Comparison of ENCODE assay signal across 6 cellular contexts in the genomic region with DNA sequence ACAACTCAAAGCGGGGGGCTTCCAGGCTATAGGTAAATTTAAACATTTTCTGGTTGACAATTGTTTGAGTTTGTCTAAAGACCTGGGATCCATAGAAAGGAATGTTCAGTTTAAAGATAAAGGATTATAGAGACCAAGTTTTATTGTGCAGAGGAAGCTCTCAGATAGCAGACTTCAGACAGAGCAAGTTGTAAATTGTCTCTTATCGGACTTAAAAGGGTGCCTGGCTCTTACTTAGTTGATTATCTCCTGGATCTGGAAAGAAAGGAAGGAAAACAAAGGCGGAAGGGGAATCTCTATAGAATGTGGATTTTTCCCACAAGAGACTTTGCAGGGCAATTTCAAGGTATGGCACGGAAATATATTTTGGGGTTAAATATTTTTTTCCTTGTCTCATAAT.
DNase-seq lines count a peak whose midpoint lies in the region; ATAC-seq and TF ChIP-seq lines count a peak whose summit lies in the region.
"Not testable (repeated sequence)": the region's sequence is repeated elsewhere in the genome, so short reads cannot be mapped to it uniquely, and the experiment has no call there.

No MANE protein-coding gene starts in this region.

- H4K8ac ChIP-seq in mesendoderm (ENCODE audit: low read depth, low read length) = not testable (repeated sequence)

- not testable (repeated sequence) for H4K5ac ChIP-seq in mesendoderm (ENCODE audit: low read length)

- not testable (repeated sequence) for H3K27me3 ChIP-seq in HUES48 (ENCODE audit: control insufficient read depth, insufficient read depth, low read length); SK-N-SH (ENCODE audit: insufficient read depth); endodermal cell (ENCODE audit: control insufficient read depth, insufficient read depth, low read length, poor library complexity, severe bottlenecking); foreskin keratinocyte; mesendoderm (ENCODE audit: insufficient read depth, low read length, poor library complexity); neural progenitor cell

- H2BK5ac ChIP-seq in mesendoderm (ENCODE audit: low read length) = not testable (repeated sequence)

- H3K9ac ChIP-seq in HUES48 (ENCODE audit: low read depth, low read length); SK-N-SH; endodermal cell (ENCODE audit: extremely low read depth, low read length, poor library complexity, severe bottlenecking); mesendoderm (ENCODE audit: low read length); neural progenitor cell: not testable (repeated sequence)

- not testable (repeated sequence) for H3K36me3 ChIP-seq in HUES48 (ENCODE audit: control insufficient read depth, insufficient read depth, low read length); SK-N-SH (replicated peaks in 1 of 2; ENCODE audit: control insufficient read depth in 1 of 2, insufficient read depth in 2 of 2, low read length in 1 of 2); endodermal cell (ENCODE audit: control insufficient read depth, insufficient read depth, low read length); mesendoderm (ENCODE audit: control insufficient read depth, insufficient read depth, low read length); neural progenitor cell

- not testable (repeated sequence) for H2AK5ac ChIP-seq in mesendoderm (ENCODE audit: low read length)

- not testable (repeated sequence) for H3K4ac ChIP-seq in mesendoderm (ENCODE audit: low read depth, low read length)

- not testable (repeated sequence) for TF ChIP-seq EP300 in SK-N-SH (IDR thresholded peaks at IDR 0.05; ENCODE audit: borderline replicate concordance in 1 of 2, low read depth in 1 of 2, low read length in 1 of 2)

- 66% methylated on average over 4 of the region's 4 CpGs for WGBS in SK-N-SH (ENCODE audit: low lambda C conversion rate)
- WGBS in endodermal cell (ENCODE audit: insufficient coverage in 1 of 2, insufficient read length in 1 of 2), 2 experiments = 55 to 80% methylated on average over 3 of the region's 4 CpGs
- WGBS in mesendoderm (ENCODE audit: extremely low coverage, insufficient coverage, low lambda C conversion rate) = no CpG with 5 or more reads among the region's 4 CpGs

- POLR2A ChIA-PET in SK-N-SH (lab: Yijun Ruan, JAX) = not testable (repeated sequence)

- DNase-seq in SK-N-SH; endodermal cell; foreskin keratinocyte; neural progenitor cell (ENCODE audit: low spot score): not testable (repeated sequence)
- peak; percentile 66 for DNase-seq in mesendoderm

- not testable (repeated sequence) for H3K23ac ChIP-seq in mesendoderm (ENCODE audit: low read length)

- H3K27ac ChIP-seq in HUES48 (ENCODE audit: low read depth, low read length) (peak overlapping the region; percentile 4), foreskin keratinocyte (peak overlapping the region; percentile 94)
- not testable (repeated sequence) for H3K27ac ChIP-seq in SK-N-SH (ENCODE audit: low read depth in 2 of 2, low read length in 1 of 2); endodermal cell (ENCODE audit: low read depth, low read length); mesendoderm (ENCODE audit: low read depth, low read length); neural progenitor cell

- not testable (repeated sequence) for H3K4me2 ChIP-seq in SK-N-SH; mesendoderm (ENCODE audit: low read length)
- peak overlapping the region; percentile 47 for H3K4me2 ChIP-seq in neural progenitor cell

- not testable (repeated sequence) for H3K9me3 ChIP-seq in HUES48 (ENCODE audit: control insufficient read depth, insufficient read depth, low read length); SK-N-SH; endodermal cell (ENCODE audit: control insufficient read depth, low read length); neural progenitor cell (ENCODE audit: low read depth)

- not testable (repeated sequence) for H3K36me3 Mint-ChIP-seq in endodermal cell (ENCODE audit: low read depth); neural progenitor cell

- not testable (repeated sequence) for H2BK15ac ChIP-seq in mesendoderm (replicated peaks; ENCODE audit: low read depth)

- peak overlapping the region; percentile 7 for H3K27ac Mint-ChIP-seq in endodermal cell
- H3K27ac Mint-ChIP-seq in neural progenitor cell = not testable (repeated sequence)

- H3K4me1 ChIP-seq in HUES48 (ENCODE audit: control insufficient read depth, insufficient read depth, low read length); SK-N-SH (ENCODE audit: control insufficient read depth in 1 of 2, insufficient read depth in 2 of 2, low read depth in 1 of 2, low read length in 1 of 2); endodermal cell (ENCODE audit: control insufficient read depth, insufficient read depth, low read length); mesendoderm (ENCODE audit: control insufficient read depth, low read depth, low read length); neural progenitor cell: not testable (repeated sequence)
- H3K4me1 ChIP-seq in foreskin keratinocyte = peaks cover 36% of the 10 kb centered on the region

- not testable (repeated sequence) for H3K79me2 ChIP-seq in SK-N-SH (ENCODE audit: insufficient read depth); mesendoderm (ENCODE audit: control insufficient read depth, insufficient read depth, low read length); neural progenitor cell (ENCODE audit: low read depth)

- not testable (repeated sequence) for H3K9me3 Mint-ChIP-seq in endodermal cell, neural progenitor cell

- not testable (repeated sequence) for H3K18ac ChIP-seq in mesendoderm (ENCODE audit: low read length)

- not testable (repeated sequence) for H3K4me3 Mint-ChIP-seq in endodermal cell, neural progenitor cell

- not testable (repeated sequence) for H2BK120ac ChIP-seq in mesendoderm (ENCODE audit: low read depth, low read length)

- peaks cover 43% of the 10 kb centered on the region for H3K4me1 Mint-ChIP-seq in endodermal cell
- peaks cover 16% of the 10 kb centered on the region for H3K4me1 Mint-ChIP-seq in neural progenitor cell

- H3K56ac ChIP-seq in mesendoderm (ENCODE audit: low read length) = not testable (repeated sequence)

- CTCF ChIA-PET in SK-N-SH (lab: Yijun Ruan, JAX) = interaction anchor here (1.4 to 11.7 kb wide), 4 partner anchors 16 to 95 kb away, joined by 3 to 267 read pairs (median 10); no protein-coding TSS in a partner anchor

- H2AFZ ChIP-seq in SK-N-SH (ENCODE audit: low read depth); neural progenitor cell (replicated peaks): not testable (repeated sequence)

- not testable (repeated sequence) for TF ChIP-seq RAD21 in SK-N-SH (IDR thresholded peaks at IDR 0.05; ENCODE audit: low read length)

- H3K79me1 ChIP-seq in mesendoderm (ENCODE audit: low read length) = not testable (repeated sequence)

- not testable (repeated sequence) for TF ChIP-seq CTCF in SK-N-SH (IDR thresholded peaks at IDR 0.05); endodermal cell (conservative IDR thresholded peaks at IDR 0.05); foreskin keratinocyte (conservative IDR thresholded peaks at IDR 0.05); neural progenitor cell (IDR thresholded peaks at IDR 0.05)

- not testable (repeated sequence) for H3F3A ChIP-seq in SK-N-SH (replicated peaks; ENCODE audit: insufficient read depth); neural progenitor cell (ENCODE audit: low read depth)

- not testable (repeated sequence) for ATAC-seq in foreskin keratinocyte

- not testable (repeated sequence) for H4K20me1 ChIP-seq in SK-N-SH (ENCODE audit: insufficient read depth); neural progenitor cell (ENCODE audit: low read depth)

- not testable (repeated sequence) for H3K4me3 ChIP-seq in HUES48 (ENCODE audit: low read depth, low read length); SK-N-SH (ENCODE audit: low read depth in 2 of 2, low read length in 1 of 2); endodermal cell (ENCODE audit: low read length); mesendoderm (ENCODE audit: low read length); neural progenitor cell

- H3K9me2 ChIP-seq in SK-N-SH = not testable (repeated sequence)

- H3K27me3 Mint-ChIP-seq in endodermal cell (ENCODE audit: insufficient read depth) = peaks cover 14% of the 10 kb centered on the region
- H3K27me3 Mint-ChIP-seq in neural progenitor cell (ENCODE audit: insufficient read depth, low read depth) = not testable (repeated sequence)

TF ChIP-seq in SK-N-SH, 30 proteins besides CTCF, POLR2A, EP300 and RAD21:
- 0 out of 2 replicates have a peak, but pooled peaks have one; percentile 19 for TF ChIP-seq GATA2 (CRISPR knock-in tag; IDR thresholded peaks at IDR 0.05)
